Comparison of ENCODE assay signal across 12 cellular contexts in the genomic region with DNA sequence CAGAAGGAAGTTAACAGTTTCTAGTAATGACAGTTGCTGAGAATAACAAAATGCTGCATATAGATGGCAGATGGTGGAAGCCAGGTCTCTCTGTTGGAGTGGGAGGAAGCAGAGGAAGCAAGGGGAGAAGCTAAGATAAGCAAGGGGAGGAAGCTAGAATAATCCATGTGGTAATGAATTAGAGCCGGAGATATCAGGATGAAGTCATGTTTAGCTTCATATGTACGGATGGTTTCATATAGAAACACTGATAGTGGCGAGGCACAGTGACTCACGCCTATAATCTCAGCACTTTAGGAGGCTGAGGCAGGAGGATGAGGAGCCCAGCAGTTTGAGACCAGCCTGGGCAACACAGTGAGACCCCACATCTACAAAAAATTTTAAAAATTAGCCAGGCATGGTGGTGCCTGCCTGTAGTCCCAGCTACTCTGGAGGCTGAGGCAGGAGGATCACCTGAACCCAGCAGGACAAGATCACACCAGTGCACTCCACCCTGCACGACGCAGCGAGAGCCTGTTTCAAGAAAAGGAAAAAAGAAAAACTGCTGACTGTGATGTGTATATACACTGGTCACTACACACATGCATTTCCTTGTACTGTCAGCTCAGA. TPM values are rescaled to one million over a fixed set of nuclear protein-coding genes. Genes with fewer than 3 reads are reported as not detected.
DNase-seq lines count a peak whose midpoint lies in the region; ATAC-seq lines count a peak whose summit lies in the region.
"Had no signal": no experiment of that assay in that cellular context is flagged by ENCODE, and none has a peak within 500 bp of the region (broad histone marks: within the 10 kb centered on the region; RNA-seq: fewer than 3 reads in every experiment).

No MANE protein-coding gene starts in this region.

- H3K4me1 Mint-ChIP-seq in dendritic cell treated with granulocyte-macrophage colony-stimulating factor and Interleukin-4, amounts not matched to agents 40 ng/mL and 50 ng/mL, for 4 days (ENCODE audit: low read depth), result peaks cover 34% of the 10 kb centered on the region

- intact Hi-C loops in dendritic cell treated with granulocyte-macrophage colony-stimulating factor and Interleukin-4, amounts not matched to agents 40 ng/mL and 50 ng/mL, for 4 days (cut with micrococcal nuclease), result no loop called here

- 92 to 100% methylated on average over 3 of the region's 7 CpGs for WGBS in mesodermal cell (ENCODE audit: insufficient coverage in 2 of 2), 2 experiments

- H3K27ac Mint-ChIP-seq in dendritic cell treated with granulocyte-macrophage colony-stimulating factor and Interleukin-4, amounts not matched to agents 40 ng/mL and 50 ng/mL, for 4 days, result peak overlapping the region; percentile 32

- no peak overlapping the region for H3K4me3 ChIP-seq in mesodermal cell (ENCODE audit: extremely low read depth, insufficient read depth, low read length, poor library complexity, severe bottlenecking)
- H3K4me3 ChIP-seq: ovary, stomach had no signal

- ATAC-seq in HG03354 (IDR thresholded peaks at IDR 0.05; ENCODE audit: poor library complexity, severe bottlenecking, unreplicated experiment), result no peak

- peaks cover 27% of the 10 kb centered on the region for H3K36me3 ChIP-seq in mesodermal cell (ENCODE audit: control insufficient read depth, insufficient read depth, low read length)
- H3K36me3 ChIP-seq: ovary had no signal

- H3K36me3 Mint-ChIP-seq in dendritic cell treated with granulocyte-macrophage colony-stimulating factor and Interleukin-4, amounts not matched to agents 40 ng/mL and 50 ng/mL, for 4 days (ENCODE audit: low read depth), result peaks cover 16% of the 10 kb centered on the region

- no peaks in the 10 kb centered on the region for H3K4me1 ChIP-seq in mesodermal cell (ENCODE audit: control insufficient read depth, insufficient read depth, low read length, poor library complexity, severe bottlenecking)

- no peaks in the 10 kb centered on the region for H3K9me3 Mint-ChIP-seq in dendritic cell treated with granulocyte-macrophage colony-stimulating factor and Interleukin-4, amounts not matched to agents 40 ng/mL and 50 ng/mL, for 4 days

- DNase-seq in DMS53 (lab: John Stamatoyannopoulos, UW) (peak; percentile 31), DMS53 treated with DMSO at 0.1 percent for 48 hours (lab: John Stamatoyannopoulos, UW; ENCODE audit: unreplicated experiment) (no peak), RPMI8226 (peak; percentile 60), SKM-1 treated with dmso at 0.1 percent for 144 hours (lab: John Stamatoyannopoulos, UW; ENCODE audit: unreplicated experiment) (no peak), HT-29 (ENCODE audit: low spot score) (no peak)
- DNase-seq: activated T-cell treated with anti-CD3 and anti-CD28 coated beads, Interleukin-2, amount 50 U/mL, for 1 hour; NCI-H2029 treated with DMSO at 0.1 percent for 48 hours; ovary; stomach had no signal

- H3K9me3 ChIP-seq in mesodermal cell (ENCODE audit: control insufficient read depth, low read length), result no peaks in the 10 kb centered on the region
- H3K9me3 ChIP-seq: ovary, stomach had no signal

- H3K27ac ChIP-seq in mesodermal cell (ENCODE audit: low read depth, low read length, severe bottlenecking), result peak overlapping the region; percentile 24
- H3K27ac ChIP-seq: ovary, stomach had no signal

- H3K4me3 Mint-ChIP-seq in dendritic cell treated with granulocyte-macrophage colony-stimulating factor and Interleukin-4, amounts not matched to agents 40 ng/mL and 50 ng/mL, for 4 days, result no peak overlapping the region

- peaks cover 2% of the 10 kb centered on the region for H3K27me3 Mint-ChIP-seq in dendritic cell treated with granulocyte-macrophage colony-stimulating factor and Interleukin-4, amounts not matched to agents 40 ng/mL and 50 ng/mL, for 4 days

RNA-seq across cellular contexts. Expression of a gene that starts 49.2 kb away (rescaled TPM):
- polyA plus RNA-seq in mesodermal cell (2013, experiment 1 of 2), result 42.8 TPM
- 40.8 TPM for polyA plus RNA-seq in mesodermal cell (2013, experiment 2 of 2)
- total RNA-seq in HT-29 (2014; rRNA removed; shearing (Covaris generic)), result 54.4 and 58.5 TPM in 2 replicates

Comparison
In these comparisons a context has a peak if more than half of its experiments do, and no peak if none do; other contexts are left out.
1. DNase-seq: peak in DMS53 (single experiment) and RPMI8226 (single experiment); none in DMS53 treated with DMSO at 0.1 percent for 48 hours (single experiment), SKM-1 treated with dmso at 0.1 percent for 144 hours (single experiment) and HT-29 (single experiment).